1 cellular context compared by ENCODE assay signal in the genomic region with DNA sequence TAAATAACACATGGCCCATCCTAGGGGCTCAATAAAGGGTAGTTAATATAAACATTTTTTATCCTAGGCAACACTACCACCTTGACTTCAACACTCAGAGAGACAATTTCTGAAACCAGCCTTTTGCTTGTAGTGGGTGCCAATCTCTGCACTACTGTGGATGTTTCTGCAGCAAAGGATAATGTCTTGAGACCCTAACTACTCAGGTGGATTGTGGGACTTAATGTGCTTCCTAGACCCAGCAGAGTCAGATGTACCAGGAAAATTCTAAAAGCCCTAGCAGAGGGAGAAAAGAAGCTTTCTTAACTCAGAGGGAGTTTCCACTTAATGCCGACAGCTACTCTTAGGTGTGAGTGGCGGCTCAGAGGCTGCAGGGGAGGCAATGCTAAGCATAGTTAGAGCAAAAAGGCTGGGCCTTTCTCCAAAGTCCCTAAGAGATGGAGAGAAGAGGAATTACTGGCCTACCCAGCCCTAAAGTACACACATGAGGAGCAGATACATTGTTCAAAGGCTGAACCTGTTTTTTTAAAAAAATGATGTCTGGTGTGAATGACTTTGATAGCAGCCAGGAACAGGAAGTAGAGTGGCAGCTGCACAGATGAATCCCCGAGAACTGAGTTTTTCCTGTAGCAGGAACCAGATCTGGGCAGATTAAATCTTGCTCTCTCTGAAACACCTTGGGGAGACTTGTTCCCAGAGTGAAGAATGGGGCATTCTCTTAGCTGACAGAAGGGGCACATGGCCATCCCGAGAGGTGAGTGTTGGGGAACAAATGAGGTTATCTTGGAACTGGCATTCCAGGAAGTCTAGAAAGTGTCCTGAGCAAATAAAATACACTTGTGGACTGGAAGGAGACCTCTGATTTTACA.
TF ChIP-seq lines count a peak whose summit lies in the region.

No MANE protein-coding gene starts in this region.

TF ChIP-seq in HepG2, 621 proteins besides CTCF, POLR2A, EP300 and RAD21 (continued from another document and continues in another):
- TF ChIP-seq ZNF18 (CRISPR knock-in tag; IDR thresholded peaks at IDR 0.05; ENCODE audit: insufficient replicate concordance) (peak; percentile 45), ZFP91 (CRISPR knock-in tag; IDR thresholded peaks at IDR 0.05; ENCODE audit: borderline replicate concordance) (no peak), ZNF460 (CRISPR knock-in tag; IDR thresholded peaks at IDR 0.05; ENCODE audit: borderline replicate concordance) (no peak; the same call in 1 of the 2 replicates), GATA4 (IDR thresholded peaks at IDR 0.05; ENCODE audit: borderline replicate concordance, low read depth) (no peak), TAF15 (IDR thresholded peaks at IDR 0.05; ENCODE audit: low read depth, low read length, poor library complexity, severe bottlenecking) (no peak), CENPT (CRISPR knock-in tag; IDR thresholded peaks at IDR 0.05; ENCODE audit: low read depth) (no peak), POGK (CRISPR knock-in tag; conservative IDR thresholded peaks at IDR 0.05) (no peak), HOXA7 (CRISPR knock-in tag; IDR thresholded peaks at IDR 0.05) (no peak), NFYC (CRISPR knock-in tag; IDR thresholded peaks at IDR 0.05) (0 out of 2 replicates have a peak, but pooled peaks have one; percentile 1), ZNF841 (CRISPR knock-in tag; IDR thresholded peaks at IDR 0.05; ENCODE audit: borderline replicate concordance) (no peak), KDM5A (IDR thresholded peaks at IDR 0.05; ENCODE audit: borderline replicate concordance, low read length) (0 out of 2 replicates have a peak, but pooled peaks have one; percentile 4), HOMEZ (CRISPR knock-in tag; IDR thresholded peaks at IDR 0.05; ENCODE audit: low read depth) (no peak), GATAD1 (CRISPR knock-in tag; IDR thresholded peaks at IDR 0.05) (peak; percentile 23; the same call in 1 of the 2 replicates), ZNF672 (CRISPR knock-in tag; IDR thresholded peaks at IDR 0.05) (no peak), ARID5B (CRISPR knock-in tag; IDR thresholded peaks at IDR 0.05) (peak; percentile 45), RBFOX2 (IDR thresholded peaks at IDR 0.05; ENCODE audit: low read depth, low read length) (0 out of 2 replicates have a peak, but pooled peaks have one; percentile 4), ZFYVE20 (CRISPR knock-in tag; IDR thresholded peaks at IDR 0.05; ENCODE audit: borderline replicate concordance, low read depth) (no peak), SIX4 (CRISPR knock-in tag; IDR thresholded peaks at IDR 0.05) (no peak), MBNL3 (CRISPR knock-in tag; conservative IDR thresholded peaks at IDR 0.05) (no peak), NFRKB (IDR thresholded peaks at IDR 0.05) (no peak), ZSCAN21 (CRISPR knock-in tag; IDR thresholded peaks at IDR 0.05; ENCODE audit: borderline replicate concordance) (no peak), ELF3 (CRISPR knock-in tag; IDR thresholded peaks at IDR 0.05) (peak; percentile 82), FOXM1 (CRISPR knock-in tag; IDR thresholded peaks at IDR 0.05) (no peak), ZNF101 (CRISPR knock-in tag; IDR thresholded peaks at IDR 0.05; ENCODE audit: borderline replicate concordance, low read depth) (no peak), ZNF446 (CRISPR knock-in tag; IDR thresholded peaks at IDR 0.05) (0 out of 2 replicates have a peak, but pooled peaks have one; percentile 46), ZNF879 (CRISPR knock-in tag; IDR thresholded peaks at IDR 0.05) (no peak), GABPA (IDR thresholded peaks at IDR 0.05; ENCODE audit: low read depth, low read length) (no peak), GABPA (CRISPR knock-in tag; IDR thresholded peaks at IDR 0.05; ENCODE audit: low read depth) (peak; percentile 69), PITX1 (CRISPR knock-in tag; IDR thresholded peaks at IDR 0.05) (peak; percentile 20; the same call in 1 of the 2 replicates), IRX3 (CRISPR knock-in tag; IDR thresholded peaks at IDR 0.05; ENCODE audit: borderline replicate concordance, low read depth) (no peak), NCOA5 (CRISPR knock-in tag; IDR thresholded peaks at IDR 0.05) (no peak), KDM1A (CRISPR knock-in tag; IDR thresholded peaks at IDR 0.05) (0 out of 2 replicates have a peak, but pooled peaks have one; percentile 27), ZNF567 (CRISPR knock-in tag; IDR thresholded peaks at IDR 0.05; ENCODE audit: borderline replicate concordance) (no peak), CBX5 (CRISPR knock-in tag; IDR thresholded peaks at IDR 0.05; ENCODE audit: borderline replicate concordance) (no peak; the same call in 1 of the 2 replicates), FOXJ3 (CRISPR knock-in tag; IDR thresholded peaks at IDR 0.05; ENCODE audit: borderline replicate concordance) (no peak), ZBTB3 (CRISPR knock-in tag; IDR thresholded peaks at IDR 0.05; ENCODE audit: borderline replicate concordance, low read depth) (no peak)
- TF ChIP-seq, protein P1, sequence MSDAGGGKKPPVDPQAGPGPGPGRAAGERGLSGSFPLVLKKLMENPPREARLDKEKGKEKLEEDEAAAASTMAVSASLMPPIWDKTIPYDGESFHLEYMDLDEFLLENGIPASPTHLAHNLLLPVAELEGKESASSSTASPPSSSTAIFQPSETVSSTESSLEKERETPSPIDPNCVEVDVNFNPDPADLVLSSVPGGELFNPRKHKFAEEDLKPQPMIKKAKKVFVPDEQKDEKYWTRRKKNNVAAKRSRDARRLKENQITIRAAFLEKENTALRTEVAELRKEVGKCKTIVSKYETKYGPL (CRISPR knock-in tag; IDR thresholded peaks at IDR 0.05), result peak; percentile 14; the same call in 1 of the 2 replicates
- TF ChIP-seq, protein P2, sequence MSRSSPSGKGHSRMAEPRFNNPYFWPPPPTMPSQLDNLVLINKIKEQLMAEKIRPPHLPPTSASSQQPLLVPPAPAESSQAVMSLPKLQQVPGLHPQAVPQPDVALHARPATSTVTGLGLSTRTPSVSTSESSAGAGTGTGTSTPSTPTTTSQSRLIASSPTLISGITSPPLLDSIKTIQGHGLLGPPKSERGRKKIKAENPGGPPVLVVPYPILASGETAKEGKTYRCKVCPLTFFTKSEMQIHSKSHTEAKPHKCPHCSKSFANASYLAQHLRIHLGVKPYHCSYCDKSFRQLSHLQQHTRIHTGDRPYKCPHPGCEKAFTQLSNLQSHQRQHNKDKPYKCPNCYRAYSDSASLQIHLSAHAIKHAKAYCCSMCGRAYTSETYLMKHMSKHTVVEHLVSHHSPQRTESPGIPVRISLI (CRISPR knock-in tag; IDR thresholded peaks at IDR 0.05; ENCODE audit: borderline replicate concordance), result peak; percentile 86
- TF ChIP-seq, protein P3, sequence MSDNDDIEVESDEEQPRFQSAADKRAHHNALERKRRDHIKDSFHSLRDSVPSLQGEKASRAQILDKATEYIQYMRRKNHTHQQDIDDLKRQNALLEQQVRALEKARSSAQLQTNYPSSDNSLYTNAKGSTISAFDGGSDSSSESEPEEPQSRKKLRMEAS (IDR thresholded peaks at IDR 0.05), result peak; percentile 66
- TF ChIP-seq, protein P4, sequence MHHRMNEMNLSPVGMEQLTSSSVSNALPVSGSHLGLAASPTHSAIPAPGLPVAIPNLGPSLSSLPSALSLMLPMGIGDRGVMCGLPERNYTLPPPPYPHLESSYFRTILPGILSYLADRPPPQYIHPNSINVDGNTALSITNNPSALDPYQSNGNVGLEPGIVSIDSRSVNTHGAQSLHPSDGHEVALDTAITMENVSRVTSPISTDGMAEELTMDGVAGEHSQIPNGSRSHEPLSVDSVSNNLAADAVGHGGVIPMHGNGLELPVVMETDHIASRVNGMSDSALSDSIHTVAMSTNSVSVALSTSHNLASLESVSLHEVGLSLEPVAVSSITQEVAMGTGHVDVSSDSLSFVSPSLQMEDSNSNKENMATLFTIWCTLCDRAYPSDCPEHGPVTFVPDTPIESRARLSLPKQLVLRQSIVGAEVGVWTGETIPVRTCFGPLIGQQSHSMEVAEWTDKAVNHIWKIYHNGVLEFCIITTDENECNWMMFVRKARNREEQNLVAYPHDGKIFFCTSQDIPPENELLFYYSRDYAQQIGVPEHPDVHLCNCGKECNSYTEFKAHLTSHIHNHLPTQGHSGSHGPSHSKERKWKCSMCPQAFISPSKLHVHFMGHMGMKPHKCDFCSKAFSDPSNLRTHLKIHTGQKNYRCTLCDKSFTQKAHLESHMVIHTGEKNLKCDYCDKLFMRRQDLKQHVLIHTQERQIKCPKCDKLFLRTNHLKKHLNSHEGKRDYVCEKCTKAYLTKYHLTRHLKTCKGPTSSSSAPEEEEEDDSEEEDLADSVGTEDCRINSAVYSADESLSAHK (CRISPR knock-in tag; IDR thresholded peaks at IDR 0.05; ENCODE audit: borderline replicate concordance), result no peak
- TF ChIP-seq, protein P5, sequence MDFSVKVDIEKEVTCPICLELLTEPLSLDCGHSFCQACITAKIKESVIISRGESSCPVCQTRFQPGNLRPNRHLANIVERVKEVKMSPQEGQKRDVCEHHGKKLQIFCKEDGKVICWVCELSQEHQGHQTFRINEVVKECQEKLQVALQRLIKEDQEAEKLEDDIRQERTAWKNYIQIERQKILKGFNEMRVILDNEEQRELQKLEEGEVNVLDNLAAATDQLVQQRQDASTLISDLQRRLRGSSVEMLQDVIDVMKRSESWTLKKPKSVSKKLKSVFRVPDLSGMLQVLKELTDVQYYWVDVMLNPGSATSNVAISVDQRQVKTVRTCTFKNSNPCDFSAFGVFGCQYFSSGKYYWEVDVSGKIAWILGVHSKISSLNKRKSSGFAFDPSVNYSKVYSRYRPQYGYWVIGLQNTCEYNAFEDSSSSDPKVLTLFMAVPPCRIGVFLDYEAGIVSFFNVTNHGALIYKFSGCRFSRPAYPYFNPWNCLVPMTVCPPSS (IDR thresholded peaks at IDR 0.05), result no peak
